In genomic region chr3:127686512-127686894, GRCh38 we compare ENCODE assay signal across 1 cellular context.
TF ChIP-seq lines count a peak whose summit lies in the region.

No MANE protein-coding gene starts in this region.

TF ChIP-seq in H1, 55 proteins besides CTCF, POLR2A, EP300 and RAD21:
- TF ChIP-seq YY1 (IDR thresholded peaks at IDR 0.05; ENCODE audit: low read depth, low read length): no peak
- no peak for TF ChIP-seq ATF2 (IDR thresholded peaks at IDR 0.05; ENCODE audit: low read length)
- no peak for TF ChIP-seq NRF1 (IDR thresholded peaks at IDR 0.05; ENCODE audit: low read depth, low read length)
- TF ChIP-seq POLR2AphosphoS5 (IDR thresholded peaks at IDR 0.05; ENCODE audit: low read depth, low read length): no peak
- no peak for TF ChIP-seq ZNF274 (IDR thresholded peaks at IDR 0.05; ENCODE audit: borderline replicate concordance, extremely low read depth, low read length)
- no peak for TF ChIP-seq RBBP5 (IDR thresholded peaks at IDR 0.05; ENCODE audit: borderline replicate concordance, low read depth, low read length)
- TF ChIP-seq KDM5A (IDR thresholded peaks at IDR 0.05; ENCODE audit: low read length): no peak
- TF ChIP-seq RFX5 (IDR thresholded peaks at IDR 0.05; ENCODE audit: borderline replicate concordance, low read depth, low read length): no peak
- no peak for TF ChIP-seq EZH2 (IDR thresholded peaks at IDR 0.05; ENCODE audit: low read depth, low read length, severe bottlenecking)
- no peak for TF ChIP-seq MAFK (IDR thresholded peaks at IDR 0.05; ENCODE audit: low read depth, low read length)
TF ChIP-seq in H1: peak in this region for 0.
